In genomic region chr16:29810699-29811169, GRCh38 we compare ENCODE assay signal across 1 cellular context.
TF ChIP-seq lines count a peak whose summit lies in the region.

No MANE protein-coding gene starts in this region.

TF ChIP-seq in H1, 55 proteins besides CTCF, POLR2A, EP300 and RAD21:
- TF ChIP-seq SIX5 (IDR thresholded peaks at IDR 0.05; ENCODE audit: low read depth, low read length) (peak; percentile 4; the same call in 1 of the 2 replicates), TAF7 (optimal IDR thresholded peaks at IDR 0.05; ENCODE audit: borderline replicate concordance, low read depth, low read length) (no peak)
